In genomic region chr1:61293197-61293596, GRCh38 we compare ENCODE assay signal across 18 cellular contexts.
A peak's percentile ranks its signal among the peaks of the same experiment; 100 is the strongest.
DNase-seq lines count a peak whose midpoint lies in the region; ATAC-seq, FAIRE-seq and TF ChIP-seq lines count a peak whose summit lies in the region.
"Had no signal": no experiment of that assay in that cellular context is flagged by ENCODE, and none has a peak within 500 bp of the region (broad histone marks: within the 10 kb centered on the region; RNA-seq: fewer than 3 reads in every experiment).

No MANE protein-coding gene starts in this region.

- peaks cover 7% of the 10 kb centered on the region for H3K9me3 Mint-ChIP-seq in endodermal cell
- peaks cover 8% of the 10 kb centered on the region for H3K9me3 Mint-ChIP-seq in mesothelial cell of epicardium

- H3K79me2 ChIP-seq in HepG2 (ENCODE audit: insufficient read depth, low read length) = peaks cover 49% of the 10 kb centered on the region

- no peak for FAIRE-seq in HepG2 (lab: Jason Lieb, UNC)
- FAIRE-seq: A204.1, D721Med had no signal

- H3K4me1 Mint-ChIP-seq in endodermal cell (peaks cover 45% of the 10 kb centered on the region), mesothelial cell of epicardium (peaks cover 14% of the 10 kb centered on the region)
- H3K4me1 Mint-ChIP-seq: CD4-positive, CD25-positive, alpha-beta regulatory T cell had no signal

- H3K4me1 ChIP-seq in HepG2 (ENCODE audit: insufficient read depth, low read length) = peaks cover 80% of the 10 kb centered on the region
- no peaks in the 10 kb centered on the region for H3K4me1 ChIP-seq in right lobe of liver
- no peaks in the 10 kb centered on the region for H3K4me1 ChIP-seq in endodermal cell (ENCODE audit: control insufficient read depth, insufficient read depth, low read length)

- TF ChIP-seq POLR2A in HepG2 (IDR thresholded peaks at IDR 0.05; ENCODE audit: insufficient read depth in 1 of 2, low read depth in 2 of 2, low read length in 2 of 2) (no peak), right lobe of liver (IDR thresholded peaks at IDR 0.05) (no peak)

- H3K36me3 ChIP-seq in HepG2 (replicated peaks in 1 of 2; ENCODE audit: control insufficient read depth in 1 of 2, insufficient read depth in 2 of 2, low read length in 2 of 2) (0 out of 5 replicates have a peak, but pooled peaks cover 0 to 6% of the 10 kb centered on the region in 2 experiments), right lobe of liver (no peaks in the 10 kb centered on the region), endodermal cell (ENCODE audit: control insufficient read depth, insufficient read depth, low read length) (no peaks in the 10 kb centered on the region)

- in situ Hi-C loops in HepG2 (cut with HindIII; ENCODE audit: extremely low pct_ligation_motif_present, low pct_unique_long_range_greater_than_20kb) = loop anchor here (10.0 kb wide), 1 partner anchor 58 kb away; no protein-coding TSS in a partner anchor

- CTCF ChIA-PET in HepG2 (lab: Yijun Ruan, JAX; ENCODE audit: low intra/inter-chr PET ratio, low total read pairs) = no interaction called here

- POLR2A ChIA-PET in HepG2 (lab: Yijun Ruan, JAX) = no interaction called here

- H3K4me3 Mint-ChIP-seq in endodermal cell (no peak overlapping the region), mesothelial cell of epicardium (no peak overlapping the region)
- H3K4me3 Mint-ChIP-seq: CD4-positive, CD25-positive, alpha-beta regulatory T cell had no signal

- no peak for TF ChIP-seq CTCF in HepG2 (CRISPR knock-in tag; IDR thresholded peaks at IDR 0.05)
- no peak for TF ChIP-seq CTCF in right lobe of liver (IDR thresholded peaks at IDR 0.05)
- TF ChIP-seq CTCF in endodermal cell (conservative IDR thresholded peaks at IDR 0.05) = no peak
- TF ChIP-seq CTCF in mesothelial cell of epicardium (IDR thresholded peaks at IDR 0.05; ENCODE audit: unreplicated experiment) = no peak

- peak; percentile 82 for ATAC-seq in HepG2
- no peak for ATAC-seq in right lobe of liver
- no peak for ATAC-seq in GM18858 (IDR thresholded peaks at IDR 0.05; ENCODE audit: unreplicated experiment)

- WGBS in HepG2 (ENCODE audit: low lambda C conversion rate) = 74% methylated on average over 2 of the region's 2 CpGs
- WGBS in right lobe of liver (ENCODE audit: insufficient coverage, low coverage, low lambda C conversion rate, missing lambda C conversion rate) = 82% methylated on average over 2 of the region's 2 CpGs
- 73 to 90% methylated on average over 2 of the region's 2 CpGs for WGBS in endodermal cell (ENCODE audit: insufficient coverage in 1 of 2, insufficient read length in 1 of 2), 2 experiments

- intact Hi-C loops in HepG2 (cut with micrococcal nuclease; ENCODE audit: unreplicated experiment) (loop anchor here (2.0 kb wide), 1 partner anchor 44 kb away; no protein-coding TSS in a partner anchor), right lobe of liver (cut with DNase I) (no loop called here)

- H3K27me3 Mint-ChIP-seq in endodermal cell (ENCODE audit: insufficient read depth) (peaks cover 1% of the 10 kb centered on the region), mesothelial cell of epicardium (ENCODE audit: low read depth) (no peaks in the 10 kb centered on the region)

- no peak overlapping the region for H3K4me3 ChIP-seq in HepG2 (replicated peaks in 1 of 3; ENCODE audit: insufficient read depth in 1 of 3, low read depth in 2 of 3, low read length in 3 of 3)
- no peak overlapping the region for H3K4me3 ChIP-seq in right lobe of liver
- H3K4me3 ChIP-seq in endodermal cell (ENCODE audit: low read length) = no peak overlapping the region

- H3K4me2 ChIP-seq in HepG2 (ENCODE audit: low read depth, low read length) = 0 out of 2 replicates have a peak overlapping the region, but pooled peaks have one; percentile 28

- H3K9me3 ChIP-seq in HepG2 (ENCODE audit: low read length) = no peaks in the 10 kb centered on the region
- no peaks in the 10 kb centered on the region for H3K9me3 ChIP-seq in right lobe of liver
- no peaks in the 10 kb centered on the region for H3K9me3 ChIP-seq in endodermal cell (ENCODE audit: control insufficient read depth, low read length)

- no peaks in the 10 kb centered on the region for H3K27me3 ChIP-seq in HepG2 (ENCODE audit: control insufficient read depth in 1 of 2, insufficient read depth in 2 of 2, low read length in 2 of 2)
- no peaks in the 10 kb centered on the region for H3K27me3 ChIP-seq in right lobe of liver
- no peaks in the 10 kb centered on the region for H3K27me3 ChIP-seq in endodermal cell (ENCODE audit: control insufficient read depth, insufficient read depth, low read length, poor library complexity, severe bottlenecking)

- 0 out of 2 replicates have a peak, but pooled peaks cover 4% of the 10 kb centered on the region for H4K20me1 ChIP-seq in HepG2 (ENCODE audit: insufficient read depth, low read length)

- H3K27ac ChIP-seq in HepG2 (ENCODE audit: extremely low read length, insufficient read depth, low read length) (peak overlapping the region; percentile 32), right lobe of liver (no peak overlapping the region), endodermal cell (ENCODE audit: low read depth, low read length) (peak overlapping the region; percentile 25)

- H3K27ac Mint-ChIP-seq in endodermal cell = no peak overlapping the region
- peak overlapping the region; percentile 10 for H3K27ac Mint-ChIP-seq in mesothelial cell of epicardium
- H3K27ac Mint-ChIP-seq: CD4-positive, CD25-positive, alpha-beta regulatory T cell had no signal

- no peak overlapping the region for H3K9ac ChIP-seq in HepG2 (ENCODE audit: insufficient read depth, low read depth, low read length)
- H3K9ac ChIP-seq in endodermal cell (ENCODE audit: extremely low read depth, low read length, poor library complexity, severe bottlenecking) = no peak overlapping the region

- DNase-seq in HepG2 (ENCODE audit: low spot score) (peak; percentile 68), right lobe of liver (no peak), endodermal cell (no peak), mesothelial cell of epicardium (ENCODE audit: low spot score in 2 of 2, unreplicated experiment in 2 of 2) (no peak), D341Med (ENCODE audit: low spot score) (no peak), C1 segment of cervical spinal cord (lab: John Stamatoyannopoulos, UW) (no peak), NCI-H2029 treated with DMSO at 0.1 percent for 48 hours (lab: John Stamatoyannopoulos, UW) (no peak)
- DNase-seq: CD4-positive, CD25-positive, alpha-beta regulatory T cell; GOT3; KG1; NCI-H1092; NCI-H345; NCI-H526 treated with DMSO at 0.1 percent for 48 hours; OCI-M1; Right ventricle myocardium superior had no signal

- H3K36me3 Mint-ChIP-seq in endodermal cell (ENCODE audit: low read depth) (peaks cover 3% of the 10 kb centered on the region), mesothelial cell of epicardium (peaks cover 13% of the 10 kb centered on the region)
- H3K36me3 Mint-ChIP-seq: CD4-positive, CD25-positive, alpha-beta regulatory T cell had no signal

- no peak for TF ChIP-seq RAD21 in HepG2 (CRISPR knock-in tag; IDR thresholded peaks at IDR 0.05)

- H2AFZ ChIP-seq in HepG2 (ENCODE audit: low read length) = no peak overlapping the region

- no peak for TF ChIP-seq EP300 in HepG2 (IDR thresholded peaks at IDR 0.05; ENCODE audit: low read depth in 2 of 2, low read length in 2 of 2)
- no peak for TF ChIP-seq EP300 in HepG2 (CRISPR knock-in tag; IDR thresholded peaks at IDR 0.05; ENCODE audit: borderline replicate concordance)

- no TSS peak for BruUV-seq in HepG2 (replicated peaks; lab: Mats Ljungman, UMichigan)

TF ChIP-seq in HepG2, 621 proteins besides CTCF, POLR2A, EP300 and RAD21 (continues in another document):
- no peak for TF ChIP-seq ZNF232 (CRISPR knock-in tag; IDR thresholded peaks at IDR 0.05; ENCODE audit: borderline replicate concordance)
- no peak for TF ChIP-seq ZNF614 (CRISPR knock-in tag; IDR thresholded peaks at IDR 0.05; ENCODE audit: borderline replicate concordance)
- no peak for TF ChIP-seq TFAP4 (IDR thresholded peaks at IDR 0.05; ENCODE audit: borderline replicate concordance, low read depth)
- no peak for TF ChIP-seq HNRNPLL (IDR thresholded peaks at IDR 0.05; ENCODE audit: low read depth, low read length, poor library complexity, severe bottlenecking)
- TF ChIP-seq CREB1 (IDR thresholded peaks at IDR 0.05) = no peak
- TF ChIP-seq CREB1 (CRISPR knock-in tag; IDR thresholded peaks at IDR 0.05) = 0 out of 2 replicates have a peak, but pooled peaks have one; percentile 36
- no peak for TF ChIP-seq ZNF547 (CRISPR knock-in tag; IDR thresholded peaks at IDR 0.05)
- no peak for TF ChIP-seq ZBTB25 (CRISPR knock-in tag; IDR thresholded peaks at IDR 0.05)
- TF ChIP-seq ZNF12 (CRISPR knock-in tag; IDR thresholded peaks at IDR 0.05) = no peak; the same call in 1 of the 2 replicates
- no peak for TF ChIP-seq GPN1 (CRISPR knock-in tag; IDR thresholded peaks at IDR 0.05; ENCODE audit: borderline replicate concordance)

Comparison
In these comparisons a context has a peak if more than half of its experiments do, and no peak if none do; other contexts are left out.
1. H3K27ac ChIP-seq: peak in HepG2 (single experiment) and endodermal cell (single experiment); none in right lobe of liver (0 of 3).